8 cellular contexts compared by ENCODE assay signal in genomic region chr4:103018391-103019318, GRCh38. TPM values are rescaled to one million over a fixed set of nuclear protein-coding genes. Genes with fewer than 3 reads are reported as not detected.
DNase-seq lines count a peak whose midpoint lies in the region; ATAC-seq, FAIRE-seq and TF ChIP-seq lines count a peak whose summit lies in the region.

No MANE protein-coding gene starts in this region.

- ATAC-seq in lower lobe of right lung (peak; percentile 37 to 56), GM21515 (IDR thresholded peaks at IDR 0.05; ENCODE audit: unreplicated experiment) (no peak), GM21576 (IDR thresholded peaks at IDR 0.05; ENCODE audit: unreplicated experiment) (no peak)

- H3K36me3 ChIP-seq in OCI-LY3 (replicated peaks; ENCODE audit: low read depth, low read length), result no peaks in the 10 kb centered on the region
- no peaks in the 10 kb centered on the region for H3K36me3 ChIP-seq in lower lobe of right lung

- TF ChIP-seq CTCF in OCI-LY3 (IDR thresholded peaks at IDR 0.05; ENCODE audit: low read depth, low read length), result no peak
- no peak for TF ChIP-seq CTCF in chondrocyte (IDR thresholded peaks at IDR 0.05)
- TF ChIP-seq CTCF in lower lobe of right lung (IDR thresholded peaks at IDR 0.05), result no peak

- no peak for FAIRE-seq in urothelium cell line (lab: Jason Lieb, UNC)

- H3K9ac ChIP-seq in OCI-LY3 (ENCODE audit: low read length), result peak overlapping the region; percentile 96

- H3K27ac Mint-ChIP-seq in chondrocyte (ENCODE audit: unreplicated experiment), result peak overlapping the region; percentile 99

- H3K4me1 ChIP-seq in OCI-LY3 (ENCODE audit: low read length) (peaks cover 10% of the 10 kb centered on the region), lower lobe of right lung (no peaks in the 10 kb centered on the region)

- H3K79me2 ChIP-seq in OCI-LY3 (ENCODE audit: low read length), result no peaks in the 10 kb centered on the region

- peak overlapping the region; percentile 86 for H3K4me3 Mint-ChIP-seq in chondrocyte (ENCODE audit: unreplicated experiment)

- H2AFZ ChIP-seq in OCI-LY3 (ENCODE audit: low read depth, low read length), result peak overlapping the region; percentile 98

- H3K27me3 Mint-ChIP-seq in chondrocyte (ENCODE audit: low read depth), result no peaks in the 10 kb centered on the region

- H3K9me3 Mint-ChIP-seq in chondrocyte (ENCODE audit: low read depth), result no peaks in the 10 kb centered on the region

- DNase-seq in NCI-H146 (lab: John Stamatoyannopoulos, UW), result peak; percentile 0
- DNase-seq in NCI-H146 treated with DMSO at 0.1 percent for 48 hours (lab: John Stamatoyannopoulos, UW; ENCODE audit: unreplicated experiment), result no peak
- DNase-seq in chondrocyte (ENCODE audit: low spot score), result no peak
- no peak for DNase-seq in lower lobe of right lung
- DNase-seq in urothelium cell line (ENCODE audit: low spot score), result peak; percentile 28

- no peaks in the 10 kb centered on the region for H3K27me3 ChIP-seq in OCI-LY3 (ENCODE audit: low read depth, low read length)
- H3K27me3 ChIP-seq in lower lobe of right lung (ENCODE audit: low read depth), result no peaks in the 10 kb centered on the region

- H3K4me1 Mint-ChIP-seq in chondrocyte (ENCODE audit: low read depth), result peaks cover 18% of the 10 kb centered on the region

- H3K9me3 ChIP-seq in OCI-LY3 (ENCODE audit: insufficient read depth, low read length), result no peaks in the 10 kb centered on the region
- H3K9me3 ChIP-seq in lower lobe of right lung, result no peaks in the 10 kb centered on the region

- H3K27ac ChIP-seq in OCI-LY3 (ENCODE audit: low read length) (peak overlapping the region; percentile 61), lower lobe of right lung (peak overlapping the region; percentile 87)

- H3K36me3 Mint-ChIP-seq in chondrocyte (ENCODE audit: low read depth), result peaks cover 3% of the 10 kb centered on the region

- H4K20me1 ChIP-seq in OCI-LY3 (ENCODE audit: insufficient read depth, low read length), result no peaks in the 10 kb centered on the region

- intact Hi-C loops in lower lobe of right lung (cut with DNase I), result no loop called here

- H3K4me3 ChIP-seq in OCI-LY3 (ENCODE audit: low read length) (peak overlapping the region; percentile 97), lower lobe of right lung (peak overlapping the region; percentile 53)

- H3K4me2 ChIP-seq in OCI-LY3 (ENCODE audit: low read length), result peak overlapping the region; percentile 94

RNA-seq across cellular contexts. Expression of gene SLC9B1, which starts 0.8 kb away (rescaled TPM):
- total RNA-seq in chondrocyte, result 1.1 to 1.3 TPM (median 1.1 TPM) in 3 replicates
- total RNA-seq in lower lobe of right lung, result 0.74 TPM

RNA-seq across cellular contexts. Expression of gene SLC9B2, which starts 57.9 kb away (rescaled TPM):
- total RNA-seq in chondrocyte (18.7 to 21.7 TPM (median 20.3 TPM) in 3 replicates), lower lobe of right lung (5.5 TPM)

Comparison
In these comparisons a context has a peak if more than half of its experiments do, and no peak if none do; other contexts are left out.
1. DNase-seq: peak in NCI-H146 (single experiment) and urothelium cell line (single experiment); none in NCI-H146 treated with DMSO at 0.1 percent for 48 hours (single experiment), chondrocyte (single experiment) and lower lobe of right lung (single experiment).
2. ATAC-seq: peak in lower lobe of right lung (2 of 2); none in GM21515 (single experiment) and GM21576 (single experiment).